Comparison of ENCODE assay signal across 11 cellular contexts in the genomic region with DNA sequence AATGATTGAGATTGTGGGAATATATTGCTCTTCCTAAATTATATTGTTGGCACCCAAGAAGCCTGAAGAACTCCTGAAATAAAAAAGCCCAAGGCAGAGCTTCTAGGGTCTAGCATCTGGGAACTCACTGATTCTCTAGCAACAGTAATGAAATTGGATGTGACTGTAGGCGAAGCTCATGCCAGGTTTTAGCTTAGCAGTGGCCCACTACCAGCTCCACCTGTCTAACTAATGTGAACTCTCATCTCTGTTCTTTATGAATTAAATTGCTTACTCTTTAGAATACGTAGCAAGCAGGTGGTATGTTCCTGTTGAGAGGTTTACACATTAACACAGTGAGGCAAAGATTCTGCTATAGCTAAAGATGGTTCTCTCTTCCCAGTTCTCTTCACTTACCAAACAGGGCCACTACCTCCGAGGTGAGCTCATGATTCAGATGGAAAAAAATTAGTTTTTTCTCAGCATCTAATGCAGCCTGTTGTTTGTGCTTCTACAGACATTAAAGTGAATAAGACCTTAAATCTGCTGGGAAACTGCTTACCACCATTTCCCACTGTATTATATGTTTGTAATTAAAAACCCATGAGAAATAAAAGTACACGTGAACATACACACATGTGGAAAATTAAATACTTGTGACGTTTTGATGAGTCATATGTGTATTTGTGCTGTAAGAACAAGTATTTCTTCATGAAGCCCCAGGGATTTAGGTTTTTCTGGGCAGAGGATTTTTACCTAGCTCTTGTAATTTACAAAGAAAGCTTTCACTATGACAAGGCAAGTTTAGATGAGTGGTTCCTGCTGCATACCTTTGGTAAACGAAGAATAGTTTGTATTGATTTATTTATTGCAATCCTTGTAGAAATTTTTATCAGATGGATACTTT.
DNase-seq lines count a peak whose midpoint lies in the region; ATAC-seq lines count a peak whose summit lies in the region.
"Had no signal": no experiment of that assay in that cellular context is flagged by ENCODE, and none has a peak within 500 bp of the region (broad histone marks: within the 10 kb centered on the region; RNA-seq: fewer than 3 reads in every experiment).

No MANE protein-coding gene starts in this region.

- peaks cover 39% of the 10 kb centered on the region for H3K36me3 Mint-ChIP-seq in stimulated activated memory B cell treated with anti-CD40 and anti-IgM and Interleukin-4, amounts not matched to agents 10 μg/mL and 1 μg/mL and 100 μg/mL, for 72 hours

- DNase-seq in NCI-H510A treated with DMSO at 0.1 percent for 48 hours (lab: John Stamatoyannopoulos, UW) (peak; percentile 1), NCI-H510A (lab: John Stamatoyannopoulos, UW) (no peak), NCI-H345 (lab: John Stamatoyannopoulos, UW) (peak; percentile 60), hepatic stellate cell (ENCODE audit: low spot score) (no peak)
- DNase-seq in stimulated activated naive CD8-positive, alpha-beta T cell treated with anti-CD3 and anti-CD28 coated beads, Interleukin-15, amount 100 ng/mL, for 72 hours = no peak
- no peak for DNase-seq in effector memory CD4-positive, alpha-beta T cell

- H3K4me1 Mint-ChIP-seq in stimulated activated memory B cell treated with anti-CD40 and anti-IgM and Interleukin-4, amounts not matched to agents 10 μg/mL and 1 μg/mL and 100 μg/mL, for 72 hours = peaks cover 37% of the 10 kb centered on the region
- H3K4me1 Mint-ChIP-seq in stimulated activated naive CD8-positive, alpha-beta T cell treated with anti-CD3 and anti-CD28 coated beads, Interleukin-15, amount 100 ng/mL, for 72 hours = peaks cover 21% of the 10 kb centered on the region

- peak; percentile 57 for ATAC-seq in HG02885 (IDR thresholded peaks at IDR 0.05; ENCODE audit: poor library complexity, unreplicated experiment)
- ATAC-seq in stimulated activated memory B cell treated with anti-CD40 and anti-IgM and Interleukin-4, amounts not matched to agents 10 μg/mL and 1 μg/mL and 100 μg/mL, for 72 hours = peak; percentile 86
- no peak for ATAC-seq in stimulated activated naive CD8-positive, alpha-beta T cell treated with anti-CD3 and anti-CD28 coated beads, Interleukin-15, amount 100 ng/mL, for 72 hours
- ATAC-seq: K562 had no signal

- H3K9me3 ChIP-seq in effector memory CD4-positive, alpha-beta T cell (ENCODE audit: control insufficient read depth, low read length) = no peaks in the 10 kb centered on the region

- H3K4me3 ChIP-seq in effector memory CD4-positive, alpha-beta T cell (ENCODE audit: insufficient read depth, low read depth, low read length, poor library complexity, severe bottlenecking) = no peak overlapping the region
- H3K4me3 ChIP-seq: K562, skin epidermis had no signal

- no peak overlapping the region for H3K27ac ChIP-seq in effector memory CD4-positive, alpha-beta T cell (ENCODE audit: insufficient read depth, low read length, poor library complexity, severe bottlenecking)
- H3K27ac ChIP-seq: skin epidermis had no signal

- H3K27me3 Mint-ChIP-seq in stimulated activated memory B cell treated with anti-CD40 and anti-IgM and Interleukin-4, amounts not matched to agents 10 μg/mL and 1 μg/mL and 100 μg/mL, for 72 hours = no peaks in the 10 kb centered on the region
- H3K27me3 Mint-ChIP-seq in stimulated activated naive CD8-positive, alpha-beta T cell treated with anti-CD3 and anti-CD28 coated beads, Interleukin-15, amount 100 ng/mL, for 72 hours = no peaks in the 10 kb centered on the region
- H3K27me3 Mint-ChIP-seq: B cell had no signal

- peaks cover under 1% of the 10 kb centered on the region for H3K36me3 ChIP-seq in effector memory CD4-positive, alpha-beta T cell (ENCODE audit: control insufficient read depth, insufficient read depth, low read length)

- no peaks in the 10 kb centered on the region for H3K4me1 ChIP-seq in effector memory CD4-positive, alpha-beta T cell (ENCODE audit: control insufficient read depth, insufficient read depth, low read length, poor library complexity, severe bottlenecking)

- peak overlapping the region; percentile 76 for H3K27ac Mint-ChIP-seq in stimulated activated memory B cell treated with anti-CD40 and anti-IgM and Interleukin-4, amounts not matched to agents 10 μg/mL and 1 μg/mL and 100 μg/mL, for 72 hours
- peak overlapping the region in 1 of 2 donors; percentile 15 for H3K27ac Mint-ChIP-seq in stimulated activated naive CD8-positive, alpha-beta T cell treated with anti-CD3 and anti-CD28 coated beads, Interleukin-15, amount 100 ng/mL, for 72 hours

- no peak overlapping the region for H3K4me3 Mint-ChIP-seq in stimulated activated memory B cell treated with anti-CD40 and anti-IgM and Interleukin-4, amounts not matched to agents 10 μg/mL and 1 μg/mL and 100 μg/mL, for 72 hours
- no peak overlapping the region for H3K4me3 Mint-ChIP-seq in stimulated activated naive CD8-positive, alpha-beta T cell treated with anti-CD3 and anti-CD28 coated beads, Interleukin-15, amount 100 ng/mL, for 72 hours
- H3K4me3 Mint-ChIP-seq: B cell had no signal

- H3K9me3 Mint-ChIP-seq in stimulated activated memory B cell treated with anti-CD40 and anti-IgM and Interleukin-4, amounts not matched to agents 10 μg/mL and 1 μg/mL and 100 μg/mL, for 72 hours = no peaks in the 10 kb centered on the region
- no peaks in the 10 kb centered on the region for H3K9me3 Mint-ChIP-seq in stimulated activated naive CD8-positive, alpha-beta T cell treated with anti-CD3 and anti-CD28 coated beads, Interleukin-15, amount 100 ng/mL, for 72 hours

- no peaks in the 10 kb centered on the region for H3K27me3 ChIP-seq in effector memory CD4-positive, alpha-beta T cell (replicated peaks; ENCODE audit: control insufficient read depth, insufficient read depth, low read length, poor library complexity, severe bottlenecking)

Comparison
In these comparisons a context has a peak if more than half of its experiments do, and no peak if none do; other contexts are left out.
1. DNase-seq: peak in NCI-H510A treated with DMSO at 0.1 percent for 48 hours (single experiment) and NCI-H345 (single experiment); none in NCI-H510A (single experiment), stimulated activated naive CD8-positive, alpha-beta T cell treated with anti-CD3 and anti-CD28 coated beads, Interleukin-15, amount 100 ng/mL, for 72 hours (0 of 2), effector memory CD4-positive, alpha-beta T cell (0 of 3) and hepatic stellate cell (single experiment).